Comparison of ENCODE assay signal across 24 cellular contexts in genomic region chr15:42449770-42450433, GRCh38. TPM values are rescaled to one million over a fixed set of nuclear protein-coding genes. Genes with fewer than 3 reads are reported as not detected.
A peak's percentile ranks its signal among the peaks of the same experiment; 100 is the strongest.
DNase-seq lines count a peak whose midpoint lies in the region; ATAC-seq and TF ChIP-seq lines count a peak whose summit lies in the region.
"Had no signal": no experiment of that assay in that cellular context is flagged by ENCODE, and none has a peak within 500 bp of the region (broad histone marks: within the 10 kb centered on the region; RNA-seq: fewer than 3 reads in every experiment).

No MANE protein-coding gene starts in this region.

- H4K20me1 ChIP-seq in neural progenitor cell (ENCODE audit: low read depth) = peaks cover 9% of the 10 kb centered on the region
- H4K20me1 ChIP-seq in PC-9 (ENCODE audit: insufficient read depth) = no peaks in the 10 kb centered on the region

- H3K27ac Mint-ChIP-seq in WTC11 (peak overlapping the region; percentile 20; the same call in 1 of the 2 replicates), glutamatergic neuron (ENCODE audit: unreplicated experiment) (no peak overlapping the region), neural progenitor cell (no peak overlapping the region)
- H3K27ac Mint-ChIP-seq: CD8-positive, alpha-beta T cell had no signal

- H3K4me2 ChIP-seq in neural progenitor cell (no peak overlapping the region), PC-9 (no peak overlapping the region)
- H3K4me2 ChIP-seq: A549; BLaER1 treated with 17β-estradiol and CSF1 and Interleukin-3, amounts not matched to agents 10 nM and 100 nM had no signal

- no peaks in the 10 kb centered on the region for H3K9me2 ChIP-seq in PC-9 (ENCODE audit: insufficient read depth)

- H3K27me3 Mint-ChIP-seq in WTC11 (ENCODE audit: low read depth) (no peaks in the 10 kb centered on the region), glutamatergic neuron (ENCODE audit: unreplicated experiment) (peaks cover 2% of the 10 kb centered on the region), neural progenitor cell (ENCODE audit: insufficient read depth, low read depth) (no peaks in the 10 kb centered on the region)

- H3K27ac ChIP-seq in lung (ENCODE audit: low read depth in 1 of 2, low read length in 1 of 2) = peak overlapping the region; percentile 14 to 79
- peak overlapping the region; percentile 84 for H3K27ac ChIP-seq in skeletal muscle tissue (ENCODE audit: low read depth, low read length)
- no peak overlapping the region for H3K27ac ChIP-seq in neural progenitor cell
- H3K27ac ChIP-seq in PC-9 = no peak overlapping the region
- H3K27ac ChIP-seq: A549; BLaER1 treated with 17β-estradiol and CSF1 and Interleukin-3, amounts not matched to agents 10 nM and 100 nM had no signal

- H3K79me2 ChIP-seq in neural progenitor cell (ENCODE audit: low read depth) (peaks cover 9% of the 10 kb centered on the region), PC-9 (ENCODE audit: low read depth) (no peaks in the 10 kb centered on the region)

- DNase-seq in WTC11 (ENCODE audit: low spot score) = no peak
- DNase-seq in left ventricle myocardium superior = no peak
- DNase-seq in lung (ENCODE audit: low spot score) = peak; percentile 59
- no peak for DNase-seq in glutamatergic neuron
- DNase-seq in SW 1271 (lab: John Stamatoyannopoulos, UW) = no peak
- DNase-seq in neural progenitor cell (ENCODE audit: low spot score) = no peak
- no peak for DNase-seq in PC-9
- DNase-seq: AML-193; Calu3; CD8-positive, alpha-beta T cell; DMS153; DND-41; Karpas-422; NCI-H1092 treated with DMSO at 0.1 percent for 48 hours; NCI-H1436; NCI-H187 treated with DMSO at 0.1 percent for 48 hours; NCI-H2171 treated with DMSO at 0.1 percent for 48 hours; NCI-H524 treated with DMSO at 0.1 percent for 48 hours; NCI-H774; PC-3; SHP77 had no signal

- H2AFZ ChIP-seq in neural progenitor cell (replicated peaks) (no peak overlapping the region), PC-9 (no peak overlapping the region)

- BruUV-seq in PC-9 (replicated peaks; lab: Mats Ljungman, UMichigan) = no TSS peak

- no peak for ATAC-seq in WTC11
- peak; percentile 58 for ATAC-seq in left ventricle myocardium superior
- peak; percentile 59 for ATAC-seq in lung (ENCODE audit: insufficient read depth, low FRiP score)
- ATAC-seq: A549; CD8-positive, alpha-beta T cell; PC-3 had no signal

- WGBS in lung, 2 donors = 75 to 90% methylated on average over 13 of the region's 13 CpGs

- H3K4me3 ChIP-seq in lung (no peak overlapping the region), skeletal muscle tissue (ENCODE audit: low read length in 3 of 3) (peak overlapping the region; percentile 51 to 65 (median 63)), neural progenitor cell (no peak overlapping the region), PC-9 (no peak overlapping the region)
- H3K4me3 ChIP-seq: A549; BLaER1 treated with 17β-estradiol and CSF1 and Interleukin-3, amounts not matched to agents 10 nM and 100 nM had no signal

- H3K4me3 Mint-ChIP-seq in WTC11 (no peak overlapping the region), glutamatergic neuron (ENCODE audit: unreplicated experiment) (no peak overlapping the region), neural progenitor cell (no peak overlapping the region)
- H3K4me3 Mint-ChIP-seq: CD8-positive, alpha-beta T cell had no signal

- intact Hi-C loops in left ventricle myocardium superior (cut with micrococcal nuclease) (no loop called here), PC-9 (cut with micrococcal nuclease; ENCODE audit: unreplicated experiment) (no loop called here)

- POLR2A ChIA-PET in WTC11 (lab: Charles Lee) = no interaction called here
- POLR2A ChIA-PET in PC-9 (lab: Charles Lee; ENCODE audit: unreplicated experiment) = interaction anchor here (0.7 kb wide), 1 partner anchor 17 kb away, joined by 6 read pairs; no protein-coding TSS in a partner anchor

- H3K4me1 ChIP-seq in lung (ENCODE audit: control insufficient read depth in 2 of 2, insufficient read depth in 2 of 2, low read length in 2 of 2) (peaks cover 0 to 14% of the 10 kb centered on the region in 2 donors), skeletal muscle tissue (ENCODE audit: control insufficient read depth in 3 of 3, insufficient read depth in 3 of 3, low read length in 3 of 3) (peaks cover 25 to 56% (median 44%) of the 10 kb centered on the region in 3 donors), neural progenitor cell (peaks cover under 1% of the 10 kb centered on the region), PC-9 (replicated peaks; ENCODE audit: insufficient read depth) (no peaks in the 10 kb centered on the region)
- H3K4me1 ChIP-seq: A549; BLaER1 treated with 17β-estradiol and CSF1 and Interleukin-3, amounts not matched to agents 10 nM and 100 nM had no signal

- H3K27me3 ChIP-seq in lung (ENCODE audit: control insufficient read depth, insufficient read depth) (no peaks in the 10 kb centered on the region), skeletal muscle tissue (ENCODE audit: control insufficient read depth in 3 of 3, insufficient read depth in 3 of 3, low read length in 3 of 3) (no peaks in the 10 kb centered on the region), neural progenitor cell (no peaks in the 10 kb centered on the region), PC-9 (ENCODE audit: insufficient read depth, low read depth) (no peaks in the 10 kb centered on the region)
- H3K27me3 ChIP-seq: BLaER1 treated with 17β-estradiol and CSF1 and Interleukin-3, amounts not matched to agents 10 nM and 100 nM had no signal

- TF ChIP-seq CTCF in WTC11 (IDR thresholded peaks at IDR 0.05) = no peak
- TF ChIP-seq CTCF in lung (IDR thresholded peaks at IDR 0.05; ENCODE audit: control extremely low read depth, extremely low read depth) = no peak
- TF ChIP-seq CTCF in glutamatergic neuron (IDR thresholded peaks at IDR 0.05; ENCODE audit: partially characterized antibody, unreplicated experiment) = no peak
- TF ChIP-seq CTCF in neural progenitor cell (IDR thresholded peaks at IDR 0.05) = no peak
- TF ChIP-seq CTCF in PC-9 (conservative IDR thresholded peaks at IDR 0.05) = no peak

- H3F3A ChIP-seq in neural progenitor cell (ENCODE audit: low read depth) = no peaks in the 10 kb centered on the region
- H3F3A ChIP-seq in PC-9 (ENCODE audit: insufficient read depth, low read depth) = no peaks in the 10 kb centered on the region

- H3K9me3 Mint-ChIP-seq in WTC11 (no peaks in the 10 kb centered on the region), glutamatergic neuron (ENCODE audit: unreplicated experiment) (no peaks in the 10 kb centered on the region), neural progenitor cell (no peaks in the 10 kb centered on the region)
- H3K9me3 Mint-ChIP-seq: CD8-positive, alpha-beta T cell had no signal

- H3K4me1 Mint-ChIP-seq in WTC11 (no peaks in the 10 kb centered on the region), glutamatergic neuron (ENCODE audit: low read depth, unreplicated experiment) (no peaks in the 10 kb centered on the region), neural progenitor cell (no peaks in the 10 kb centered on the region)

- no peaks in the 10 kb centered on the region for H3K9me3 ChIP-seq in lung (ENCODE audit: control insufficient read depth in 2 of 2, insufficient read depth in 1 of 2, low read length in 1 of 2)
- no peaks in the 10 kb centered on the region for H3K9me3 ChIP-seq in skeletal muscle tissue (ENCODE audit: control insufficient read depth in 3 of 3, low read length in 3 of 3)
- H3K9me3 ChIP-seq in neural progenitor cell (ENCODE audit: low read depth) = no peaks in the 10 kb centered on the region
- no peaks in the 10 kb centered on the region for H3K9me3 ChIP-seq in PC-9 (ENCODE audit: insufficient read depth, low read depth)
- H3K9me3 ChIP-seq: A549; BLaER1 treated with 17β-estradiol and CSF1 and Interleukin-3, amounts not matched to agents 10 nM and 100 nM had no signal

- H3K9ac ChIP-seq in skeletal muscle tissue (ENCODE audit: low read depth in 1 of 3, low read length in 3 of 3) = peak overlapping the region; percentile 27 to 74 (median 32)
- H3K9ac ChIP-seq in neural progenitor cell = no peak overlapping the region
- H3K9ac ChIP-seq: BLaER1 treated with 17β-estradiol and CSF1 and Interleukin-3, amounts not matched to agents 10 nM and 100 nM had no signal

- peaks cover 25 to 42% of the 10 kb centered on the region in 2 donors for H3K36me3 ChIP-seq in lung (ENCODE audit: control insufficient read depth in 2 of 2, insufficient read depth in 2 of 2, low read length in 2 of 2)
- peaks cover 32 to 53% (median 40%) of the 10 kb centered on the region in 3 donors for H3K36me3 ChIP-seq in skeletal muscle tissue (ENCODE audit: control insufficient read depth in 3 of 3, insufficient read depth in 3 of 3, low read length in 3 of 3)
- H3K36me3 ChIP-seq in neural progenitor cell = peaks cover 4% of the 10 kb centered on the region
- no peaks in the 10 kb centered on the region for H3K36me3 ChIP-seq in PC-9 (ENCODE audit: low read depth)

- H3K36me3 Mint-ChIP-seq in WTC11 (peaks cover 39% of the 10 kb centered on the region), glutamatergic neuron (ENCODE audit: unreplicated experiment) (peaks cover 8% of the 10 kb centered on the region), neural progenitor cell (peaks cover 46% of the 10 kb centered on the region)

- CTCF ChIA-PET in WTC11 (lab: Charles Lee) (no interaction called here), PC-9 (lab: Charles Lee) (no interaction called here)

TF ChIP-seq in WTC11, 78 proteins besides CTCF, POLR2A, EP300 and RAD21 (continues in another document):
- TF ChIP-seq ZNF396 (CRISPR knock-in tag; IDR thresholded peaks at IDR 0.05; ENCODE audit: borderline replicate concordance) (no peak), ZBTB43 (CRISPR knock-in tag; IDR thresholded peaks at IDR 0.05) (no peak)

RNA-seq across cellular contexts. Expression of gene ZNF106, which starts 41.0 kb away (rescaled TPM):
- 54.5 to 59.4 TPM (median 58.2 TPM) in 3 replicates for total RNA-seq in WTC11 (2021)
- total RNA-seq in left ventricle myocardium superior = 558 TPM
- total RNA-seq in lung = 10 to 100 TPM; 63.6 to 67.5 TPM
- polyA plus RNA-seq in lung = 10 to 100 TPM; 10.9 to 18.8 TPM
- 274 TPM for total RNA-seq in skeletal muscle tissue
- 37.2 TPM for total RNA-seq in glutamatergic neuron (ENCODE audit: unreplicated experiment)
- 59.9 and 72.2 TPM in 2 replicates for total RNA-seq in neural progenitor cell (ENCODE audit: low replicate concordance)
- 60.1 and 73.4 TPM in 2 replicates for total RNA-seq in PC-9 (2021)

RNA-seq across cellular contexts. Expression of gene SNAP23, which starts 45.5 kb away (rescaled TPM):
- 58.2 to 68.3 TPM (median 63.7 TPM) in 3 replicates for total RNA-seq in WTC11 (2021)
- total RNA-seq in left ventricle myocardium superior = 23.8 TPM
- 10 to 100 TPM; 59.3 to 96.0 TPM for total RNA-seq in lung
- polyA plus RNA-seq in lung = 10 to 100 TPM; 58.2 to 66.5 TPM
- total RNA-seq in skeletal muscle tissue = 50.6 TPM
- total RNA-seq in glutamatergic neuron (ENCODE audit: unreplicated experiment) = 15.2 TPM
- 69.6 and 96.3 TPM in 2 replicates for total RNA-seq in neural progenitor cell (ENCODE audit: low replicate concordance)
- total RNA-seq in PC-9 (2021) = 47.1 and 65.8 TPM in 2 replicates

Comparison
In these comparisons a context has a peak if more than half of its experiments do, and no peak if none do; other contexts are left out.
1. H3K27ac ChIP-seq: peak in lung (2 of 2) and skeletal muscle tissue (single experiment); none in neural progenitor cell (single experiment) and PC-9 (single experiment).
2. H3K4me3 ChIP-seq: peak in skeletal muscle tissue (3 of 3); none in lung (single experiment), neural progenitor cell (single experiment) and PC-9 (single experiment).